Comparison of ENCODE assay signal across 21 cellular contexts in the genomic region with DNA sequence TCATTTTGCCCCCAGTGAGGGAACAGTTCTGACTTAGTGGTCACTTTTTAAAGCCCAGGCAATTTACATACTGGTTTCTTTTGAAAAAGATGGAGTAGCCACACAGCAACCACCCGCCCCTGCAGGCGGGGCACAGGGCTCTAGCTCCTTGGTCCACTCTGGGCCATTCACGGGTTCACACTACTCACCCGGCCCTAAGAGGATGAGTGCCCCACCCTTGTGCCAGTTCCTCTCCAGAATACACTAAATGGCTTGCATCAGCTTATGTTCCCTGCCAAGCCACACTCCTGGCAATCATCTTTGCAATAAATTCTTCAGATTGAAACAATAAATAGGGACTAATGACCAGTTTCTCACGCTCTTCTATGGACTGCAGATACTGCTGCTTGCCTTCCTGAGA. TPM values are rescaled to one million over a fixed set of nuclear protein-coding genes. Genes with fewer than 3 reads are reported as not detected.
A peak's percentile ranks its signal among the peaks of the same experiment; 100 is the strongest.
DNase-seq lines count a peak whose midpoint lies in the region; ATAC-seq, FAIRE-seq and TF ChIP-seq lines count a peak whose summit lies in the region.
"Had no signal": no experiment of that assay in that cellular context is flagged by ENCODE, and none has a peak within 500 bp of the region (broad histone marks: within the 10 kb centered on the region; RNA-seq: fewer than 3 reads in every experiment).

No MANE protein-coding gene starts in this region.

- H3K27ac ChIP-seq in K562 (ENCODE audit: extremely low read depth, low read depth, low read length) (no peak overlapping the region), left lung (peak overlapping the region; percentile 53 to 67)
- no peak overlapping the region for H3K27ac ChIP-seq in CD8-positive, alpha-beta T cell (ENCODE audit: low read depth, low read length)
- H3K27ac ChIP-seq: spleen had no signal

- H3K9ac ChIP-seq in K562 (ENCODE audit: insufficient read depth in 1 of 2, low read depth in 2 of 2, low read length in 2 of 2), result no peak overlapping the region

- CTCF ChIA-PET in K562 (lab: Yijun Ruan, JAX; ENCODE audit: low intra/inter-chr PET ratio), result no interaction called here
- CTCF ChIA-PET in CD8-positive, alpha-beta T cell (lab: Charles Lee), result no interaction called here

- TF ChIP-seq EP300 in K562 (IDR thresholded peaks at IDR 0.05; ENCODE audit: low read length), result no peak

- FAIRE-seq in K562 (lab: Jason Lieb, UNC), result no peak
- FAIRE-seq: colon, endothelial cell of umbilical vein, GM12892 had no signal

- ATAC-seq in K562 (no peak), left lung (peak; percentile 94)
- no peak for ATAC-seq in CD8-positive, alpha-beta T cell
- ATAC-seq: GM23338 had no signal

- no peak overlapping the region for H3K4me3 Mint-ChIP-seq in CD8-positive, alpha-beta T cell
- H3K4me3 Mint-ChIP-seq: GM23338, immature natural killer cell had no signal

- WGBS in K562 (ENCODE audit: insufficient coverage, low coverage, missing lambda C conversion rate), result 95% methylated on average over 5 of the region's 5 CpGs

- H3K36me3 ChIP-seq in K562 (ENCODE audit: control insufficient read depth, insufficient read depth, low read length), result peaks cover 94% of the 10 kb centered on the region
- peaks cover 0 to 100% of the 10 kb centered on the region in 2 donors for H3K36me3 ChIP-seq in left lung
- H3K36me3 ChIP-seq in CD8-positive, alpha-beta T cell (ENCODE audit: insufficient read depth, low read length), result peaks cover 48% of the 10 kb centered on the region

- POLR2A ChIA-PET in K562 (lab: Yijun Ruan, JAX), result interaction anchor here (0.5 to 2.3 kb wide), 4 partner anchors 9 to 166 kb away, joined by 3 to 9 read pairs (median 4); no protein-coding TSS in a partner anchor
- POLR2A ChIA-PET in CD8-positive, alpha-beta T cell (lab: Charles Lee), result no interaction called here

- H3K27ac Mint-ChIP-seq in CD8-positive, alpha-beta T cell, result no peak overlapping the region

- no peaks in the 10 kb centered on the region for H3K4me1 Mint-ChIP-seq in CD8-positive, alpha-beta T cell (ENCODE audit: low read depth)
- H3K4me1 Mint-ChIP-seq: GM23338 had no signal

- H3K27me3 ChIP-seq in K562 (ENCODE audit: control insufficient read depth in 2 of 2, insufficient read depth in 2 of 2, low read length in 2 of 2) (no peaks in the 10 kb centered on the region), left lung (no peaks in the 10 kb centered on the region)
- no peaks in the 10 kb centered on the region for H3K27me3 ChIP-seq in CD8-positive, alpha-beta T cell (ENCODE audit: insufficient read depth, low read length)
- H3K27me3 ChIP-seq: spleen had no signal

- no peaks in the 10 kb centered on the region for H3K9me3 Mint-ChIP-seq in CD8-positive, alpha-beta T cell
- H3K9me3 Mint-ChIP-seq: GM23338, immature natural killer cell had no signal

- in situ Hi-C loops in K562 (cut with MboI), result loop anchor here (25.0 kb wide), 1 partner anchor 440 kb away; no protein-coding TSS in a partner anchor

- no TSS peak for BruUV-seq in K562 (replicated peaks; lab: Mats Ljungman, UMichigan)

- H3K4me3 ChIP-seq in K562 (no peak overlapping the region), left lung (no peak overlapping the region)
- H3K4me3 ChIP-seq in CD8-positive, alpha-beta T cell (ENCODE audit: low read depth, low read length), result no peak overlapping the region
- H3K4me3 ChIP-seq: GM23338, spleen had no signal

- H3K79me2 ChIP-seq in K562 (ENCODE audit: control insufficient read depth, insufficient read depth, low read length), result no peaks in the 10 kb centered on the region

- no peak for TF ChIP-seq POLR2A in K562 (conservative IDR thresholded peaks at IDR 0.05)

- H3K4me1 ChIP-seq in K562 (replicated peaks in 1 of 2; ENCODE audit: control insufficient read depth in 2 of 2, insufficient read depth in 2 of 2, low read length in 2 of 2) (no peaks in the 10 kb centered on the region), left lung (peaks cover 11 to 33% of the 10 kb centered on the region in 2 donors)
- no peaks in the 10 kb centered on the region for H3K4me1 ChIP-seq in CD8-positive, alpha-beta T cell (ENCODE audit: insufficient read depth, low read length)

- H3K27me3 Mint-ChIP-seq in CD8-positive, alpha-beta T cell (ENCODE audit: low read depth), result no peaks in the 10 kb centered on the region

- intact Hi-C loops in K562 (cut with micrococcal nuclease), result no loop called here
- intact Hi-C loops in left lung (cut with DNase I), result no loop called here
- intact Hi-C loops in CD8-positive, alpha-beta T cell (cut with DNase I, micrococcal nuclease), result no loop called here

- H4K20me1 ChIP-seq in K562 (replicated peaks; ENCODE audit: control insufficient read depth, insufficient read depth, low read length), result no peaks in the 10 kb centered on the region

- peak; percentile 23 for DNase-seq in activated CD8-positive, alpha-beta memory T cell treated with anti-CD3 and anti-CD28 coated beads, Interleukin-2, amount 50 U/mL, for 48 hours
- DNase-seq in activated CD8-positive, alpha-beta memory T cell treated with anti-CD3 and anti-CD28 coated beads for 24 hours, result no peak
- no peak for DNase-seq in K562 (ENCODE audit: extremely low read depth in 1 of 4, low spot score in 3 of 4)
- peak in 1 of 2 donors; percentile 74 for DNase-seq in left lung
- peak; percentile 37 for DNase-seq in stromal cell of bone marrow (ENCODE audit: low read depth)
- DNase-seq in NCI-H510A treated with DMSO at 0.1 percent for 48 hours (lab: John Stamatoyannopoulos, UW), result no peak
- no peak for DNase-seq in CD8-positive, alpha-beta T cell
- DNase-seq in NCI-H2081 treated with DMSO at 0.1 percent for 48 hours (lab: John Stamatoyannopoulos, UW), result no peak
- DNase-seq: 8988T; activated CD4-positive, alpha-beta T cell treated with anti-CD3 and anti-CD28 coated beads for 1 hour; activated naive CD4-positive, alpha-beta T cell; anterior cingulate cortex; immature natural killer cell; NCI-H1436 treated with DMSO at 0.1 percent for 48 hours; SHP77 treated with DMSO at 0.1 percent for 48 hours; spleen; T-helper 2 cell had no signal

- H3K9me3 ChIP-seq in K562 (replicated peaks; ENCODE audit: control insufficient read depth, insufficient read depth, low read depth, low read length) (no peaks in the 10 kb centered on the region), left lung (no peaks in the 10 kb centered on the region)
- no peaks in the 10 kb centered on the region for H3K9me3 ChIP-seq in CD8-positive, alpha-beta T cell (ENCODE audit: low read length)
- H3K9me3 ChIP-seq: spleen had no signal

- no peak overlapping the region for H2AFZ ChIP-seq in K562 (ENCODE audit: low read depth, low read length)
- H2AFZ ChIP-seq: GM23338 had no signal

- H3K9me1 ChIP-seq in K562 (ENCODE audit: control insufficient read depth, insufficient read depth, low read length), result no peaks in the 10 kb centered on the region

- H3K36me3 Mint-ChIP-seq in CD8-positive, alpha-beta T cell, result peaks cover 83% of the 10 kb centered on the region

- no peak for TF ChIP-seq RAD21 in K562 (CRISPR knock-in tag; conservative IDR thresholded peaks at IDR 0.05 in 1 of 2, IDR thresholded peaks at IDR 0.05 in 1 of 2)

- TF ChIP-seq CTCF in K562 (IDR thresholded peaks at IDR 0.05 in 2 of 3, conservative IDR thresholded peaks at IDR 0.05 in 1 of 3; ENCODE audit: insufficient read depth in 2 of 3, low read depth in 1 of 3, low read length in 3 of 3) (no peak), left lung (IDR thresholded peaks at IDR 0.05) (no peak)
- TF ChIP-seq CTCF in CD8-positive, alpha-beta T cell (IDR thresholded peaks at IDR 0.05), result no peak

- H3K4me2 ChIP-seq in K562 (ENCODE audit: insufficient read depth, low read length), result no peak overlapping the region
- H3K4me2 ChIP-seq: GM23338 had no signal

RNA-seq across cellular contexts. Expression of a gene that starts 15.7 kb away (rescaled TPM):
- total RNA-seq in K562 (2011; cell fraction: chromatin; rRNA removed; ENCODE audit: low replicate concordance), result 34.5 and 126 TPM in 2 replicates
- total RNA-seq in K562 (2011; cell fraction: nucleolus; rRNA removed), result 139 and 151 TPM in 2 replicates
- total RNA-seq in K562 (2011; cell fraction: nucleoplasm; rRNA removed), result 86.6 and 104 TPM in 2 replicates
- total RNA-seq in K562 (2014; rRNA removed) (23.9 and 40.2 TPM in 2 replicates), K562 (2014; rRNA removed; fragmentation: Illumina TruSeq; extraction: Trizol) (7.8 and 9.9 TPM in 2 replicates), K562 (2015; rRNA removed; fragmentation: Illumina TruSeq; extraction: Trizol) (15.5 and 16.3 TPM in 2 replicates), K562 (2021) (48.3 and 56.3 TPM in 2 replicates), left lung (10 to 100 TPM; 63.6 to 65.0 TPM)
- polyA plus RNA-seq in K562 (2011; rRNA removed) (10.5 and 27.2 TPM in 2 replicates), K562 (2014; fragmentation: Illumina TruSeq; extraction: Trizol) (22.0 and 35.5 TPM in 2 replicates), K562 (2014; fragmentation: Nextera tagmentation; extraction: Ambion mirVana) (under 1 TPM; 0.36 to 0.45 TPM), K562 (2014; rRNA removed) (26.3 and 28.5 TPM in 2 replicates)
- polyA plus RNA-seq in K562 (2011; cell fraction: cytosol; rRNA removed), result 21.9 and 44.0 TPM in 2 replicates
- polyA plus RNA-seq in K562 (2011; cell fraction: nucleus; rRNA removed), result 38.6 and 63.9 TPM in 2 replicates
- 38.5 and 53.3 TPM in 2 replicates for polyA plus RNA-seq in K562 (2012)
- 27.1 and 30.6 TPM in 2 replicates for polyA minus RNA-seq in K562 (2011; rRNA and poly(A)+ RNA removed)
- 65.7 and 89.6 TPM in 2 replicates for polyA minus RNA-seq in K562 (2011; cell fraction: cytosol; rRNA and poly(A)+ RNA removed)
- 19.0 and 32.7 TPM in 2 replicates for polyA minus RNA-seq in K562 (2011; cell fraction: nucleus; rRNA and poly(A)+ RNA removed)
- 10 to 100 TPM; 23.4 to 24.2 TPM for total RNA-seq in CD8-positive, alpha-beta T cell

RNA-seq across cellular contexts. Expression of a gene that starts 26.4 kb away (rescaled TPM):
- 91.4 and 102 TPM in 2 replicates for total RNA-seq in K562 (2011; cell fraction: chromatin; rRNA removed; ENCODE audit: low replicate concordance)
- 89.1 and 94.7 TPM in 2 replicates for total RNA-seq in K562 (2011; cell fraction: nucleolus; rRNA removed)
- 110 and 139 TPM in 2 replicates for total RNA-seq in K562 (2011; cell fraction: nucleoplasm; rRNA removed)
- total RNA-seq in K562 (2014; rRNA removed) (351 and 360 TPM in 2 replicates), K562 (2014; rRNA removed; fragmentation: Illumina TruSeq; extraction: Trizol) (396 and 465 TPM in 2 replicates), K562 (2015; rRNA removed; fragmentation: Illumina TruSeq; extraction: Trizol) (365 and 377 TPM in 2 replicates), K562 (2021) (263 and 299 TPM in 2 replicates), left lung (100 to 1,000 TPM in 1 of 2 donors, 10 to 100 TPM in 1; 87.7 to 110 TPM)
- polyA plus RNA-seq in K562 (2011; rRNA removed) (453 and 554 TPM in 2 replicates), K562 (2014; fragmentation: Illumina TruSeq; extraction: Trizol) (373 and 453 TPM in 2 replicates), K562 (2014; fragmentation: Nextera tagmentation; extraction: Ambion mirVana) (100 to 1,000 TPM; 207 to 339 TPM), K562 (2014; rRNA removed) (390 and 400 TPM in 2 replicates)
- polyA plus RNA-seq in K562 (2011; cell fraction: cytosol; rRNA removed), result 249 and 308 TPM in 2 replicates
- polyA plus RNA-seq in K562 (2011; cell fraction: nucleus; rRNA removed), result 138 and 220 TPM in 2 replicates
- 229 and 275 TPM in 2 replicates for polyA plus RNA-seq in K562 (2012)
- 703 TPM in 2 replicates for polyA minus RNA-seq in K562 (2011; rRNA and poly(A)+ RNA removed)
- polyA minus RNA-seq in K562 (2011; cell fraction: cytosol; rRNA and poly(A)+ RNA removed), result 133 and 188 TPM in 2 replicates
- polyA minus RNA-seq in K562 (2011; cell fraction: nucleus; rRNA and poly(A)+ RNA removed), result 40.4 and 84.2 TPM in 2 replicates
- 10 to 100 TPM; 66.2 to 71.8 TPM for total RNA-seq in CD8-positive, alpha-beta T cell

RNA-seq across cellular contexts. Expression of a gene that starts 47.0 kb away (rescaled TPM):
- total RNA-seq in K562 (2011; cell fraction: chromatin; rRNA removed; ENCODE audit: low replicate concordance), result not detected in 2 replicates
- total RNA-seq in K562 (2011; cell fraction: nucleolus; rRNA removed), result not detected in 2 replicates
- not detected in 2 replicates for total RNA-seq in K562 (2011; cell fraction: nucleoplasm; rRNA removed)
- not detected in 2 replicates for total RNA-seq in K562 (2014; rRNA removed)
- total RNA-seq in K562 (2014; rRNA removed; fragmentation: Illumina TruSeq; extraction: Trizol), result not detected in 2 replicates
- total RNA-seq in K562 (2015; rRNA removed; fragmentation: Illumina TruSeq; extraction: Trizol), result not detected in 2 replicates
- total RNA-seq in K562 (2021), result 0.31 TPM in 1 of 2 replicates, not detected in the other
- polyA plus RNA-seq in K562 (2011; rRNA removed), result not detected in 2 replicates
- polyA plus RNA-seq in K562 (2011; cell fraction: cytosol; rRNA removed), result not detected in 2 replicates
- polyA plus RNA-seq in K562 (2011; cell fraction: nucleus; rRNA removed), result 0.30 TPM in 1 of 2 replicates, not detected in the other
- polyA plus RNA-seq in K562 (2012), result not detected in 2 replicates
- 0.18 TPM in 1 of 2 replicates, not detected in the other for polyA plus RNA-seq in K562 (2014; fragmentation: Illumina TruSeq; extraction: Trizol)
- not detected for polyA plus RNA-seq in K562 (2014; fragmentation: Nextera tagmentation; extraction: Ambion mirVana)
- not detected in 2 replicates for polyA plus RNA-seq in K562 (2014; rRNA removed)
- not detected in 2 replicates for polyA minus RNA-seq in K562 (2011; rRNA and poly(A)+ RNA removed)
- polyA minus RNA-seq in K562 (2011; cell fraction: cytosol; rRNA and poly(A)+ RNA removed), result not detected in 2 replicates
- not detected in 2 replicates for polyA minus RNA-seq in K562 (2011; cell fraction: nucleus; rRNA and poly(A)+ RNA removed)
- total RNA-seq in left lung, result 10 to 100 TPM in 1 of 2 donors, 1 to 10 TPM in 1; 8.0 to 54.3 TPM
- total RNA-seq in CD8-positive, alpha-beta T cell, result not detected
- polyA plus RNA-seq: immature natural killer cell had no signal

Comparison
In these comparisons a context has a peak if more than half of its experiments do, and no peak if none do; other contexts are left out.
1. DNase-seq: peak in activated CD8-positive, alpha-beta memory T cell treated with anti-CD3 and anti-CD28 coated beads, Interleukin-2, amount 50 U/mL, for 48 hours (single experiment) and stromal cell of bone marrow (single experiment); none in activated CD8-positive, alpha-beta memory T cell treated with anti-CD3 and anti-CD28 coated beads for 24 hours (single experiment), K562 (0 of 4), NCI-H510A treated with DMSO at 0.1 percent for 48 hours (single experiment), CD8-positive, alpha-beta T cell (0 of 7) and NCI-H2081 treated with DMSO at 0.1 percent for 48 hours (single experiment).
2. H3K27ac ChIP-seq: peak in left lung (2 of 2); none in K562 (single experiment) and CD8-positive, alpha-beta T cell (single experiment).
3. RNA of a gene that starts 47.0 kb away (total RNA-seq): 8.0 to 54.3 TPM in left lung; 0.31 TPM in K562 and not detected in CD8-positive, alpha-beta T cell; every median in the first group is over 4 times any median in the second.